Comparison of ENCODE assay signal across 1 cellular context in genomic region chr18:54247488-54248175, GRCh38.
A peak's percentile ranks its signal among the peaks of the same experiment; 100 is the strongest.
TF ChIP-seq lines count a peak whose summit lies in the region.

No MANE protein-coding gene starts in this region.

TF ChIP-seq in HepG2, 621 proteins besides CTCF, POLR2A, EP300 and RAD21:
- TF ChIP-seq, protein P1, sequence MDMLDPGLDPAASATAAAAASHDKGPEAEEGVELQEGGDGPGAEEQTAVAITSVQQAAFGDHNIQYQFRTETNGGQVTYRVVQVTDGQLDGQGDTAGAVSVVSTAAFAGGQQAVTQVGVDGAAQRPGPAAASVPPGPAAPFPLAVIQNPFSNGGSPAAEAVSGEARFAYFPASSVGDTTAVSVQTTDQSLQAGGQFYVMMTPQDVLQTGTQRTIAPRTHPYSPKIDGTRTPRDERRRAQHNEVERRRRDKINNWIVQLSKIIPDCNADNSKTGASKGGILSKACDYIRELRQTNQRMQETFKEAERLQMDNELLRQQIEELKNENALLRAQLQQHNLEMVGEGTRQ (IDR thresholded peaks at IDR 0.05; ENCODE audit: low read depth, low read length) = no peak
- TF ChIP-seq, protein P1 (CRISPR knock-in tag; IDR thresholded peaks at IDR 0.05; ENCODE audit: borderline replicate concordance) = no peak
- TF ChIP-seq DRAP1 (CRISPR knock-in tag; IDR thresholded peaks at IDR 0.05) (0 out of 2 replicates have a peak, but pooled peaks have one; percentile 12), GFI1 (CRISPR knock-in tag; IDR thresholded peaks at IDR 0.05; ENCODE audit: borderline replicate concordance) (peak; percentile 54; the same call in 1 of the 2 replicates)
